Comparison of ENCODE assay signal across 13 cellular contexts in genomic region chr6:169019727-169020491, GRCh38.
A peak's percentile ranks its signal among the peaks of the same experiment; 100 is the strongest.
DNase-seq lines count a peak whose midpoint lies in the region; ATAC-seq and TF ChIP-seq lines count a peak whose summit lies in the region.
"Had no signal": no experiment of that assay in that cellular context is flagged by ENCODE, and none has a peak within 500 bp of the region (broad histone marks: within the 10 kb centered on the region; RNA-seq: fewer than 3 reads in every experiment).

No MANE protein-coding gene starts in this region.

- H3K79me2 ChIP-seq in GM23338 (replicated peaks; ENCODE audit: insufficient read depth), result no peaks in the 10 kb centered on the region
- no peaks in the 10 kb centered on the region for H3K79me2 ChIP-seq in mesendoderm (ENCODE audit: control insufficient read depth, insufficient read depth, low read length)

- WGBS in mesendoderm (ENCODE audit: extremely low coverage, insufficient coverage, low lambda C conversion rate), result no CpG with 5 or more reads among the region's 9 CpGs

- no peaks in the 10 kb centered on the region for H3K27me3 ChIP-seq in GM23338 (ENCODE audit: insufficient read depth)
- no peaks in the 10 kb centered on the region for H3K27me3 ChIP-seq in brain microvascular endothelial cell (replicated peaks)
- H3K27me3 ChIP-seq in mesendoderm (ENCODE audit: insufficient read depth, low read length, poor library complexity), result no peaks in the 10 kb centered on the region
- no peaks in the 10 kb centered on the region for H3K27me3 ChIP-seq in uterus

- no peak overlapping the region for H3K4me3 Mint-ChIP-seq in GM23338
- H3K4me3 Mint-ChIP-seq: activated T-helper 17 cell treated with anti-CD3 and anti-CD28 coated beads, Interleukin-2, amount 50 U/mL, for 72 hours; central memory CD8-positive, alpha-beta T cell; nephron progenitor cell had no signal

- H3K9me2 ChIP-seq in GM23338 (ENCODE audit: insufficient read depth), result peaks cover 18% of the 10 kb centered on the region; the same call in 1 of the 2 replicates

- no peak overlapping the region for H3K27ac ChIP-seq in GM23338 (ENCODE audit: low read depth)
- H3K27ac ChIP-seq in brain microvascular endothelial cell, result no peak overlapping the region
- H3K27ac ChIP-seq in mesendoderm (ENCODE audit: low read depth, low read length), result no peak overlapping the region
- H3K27ac ChIP-seq in uterus, result no peak overlapping the region
- H3K27ac ChIP-seq: skin epidermis had no signal

- H2AK5ac ChIP-seq in mesendoderm (ENCODE audit: low read length), result no peak overlapping the region

- H3K23ac ChIP-seq in mesendoderm (ENCODE audit: low read length), result no peak overlapping the region

- ATAC-seq in GM23338, result peak; percentile 86
- ATAC-seq: activated T-helper 17 cell treated with anti-CD3 and anti-CD28 coated beads, Interleukin-2, amount 50 U/mL, for 72 hours had no signal

- TF ChIP-seq CTCF in GM23338 (conservative IDR thresholded peaks at IDR 0.05; ENCODE audit: low read depth in 2 of 2) (peak; percentile 41 to 67), brain microvascular endothelial cell (IDR thresholded peaks at IDR 0.05; ENCODE audit: low read depth, low read length, missing control alignments) (peak; percentile 18), uterus (IDR thresholded peaks at IDR 0.05) (no peak)

- intact Hi-C loops in uterus (cut with DNase I; ENCODE audit: low total_unique reads), result no loop called here

- in situ Hi-C loops in brain microvascular endothelial cell (cut with HindIII; ENCODE audit: low pct_ligation_motif_present, low sequenced_read_pairs), result no loop called here

- no peak overlapping the region for H3K9ac ChIP-seq in mesendoderm (ENCODE audit: low read length)

- H3K4me2 ChIP-seq in GM23338 (no peak overlapping the region), mesendoderm (ENCODE audit: low read length) (no peak overlapping the region)

- no peaks in the 10 kb centered on the region; the same call in 1 of the 2 replicates for H3K36me3 ChIP-seq in GM23338 (ENCODE audit: insufficient read depth)
- no peaks in the 10 kb centered on the region for H3K36me3 ChIP-seq in brain microvascular endothelial cell (replicated peaks)
- no peaks in the 10 kb centered on the region for H3K36me3 ChIP-seq in mesendoderm (ENCODE audit: control insufficient read depth, insufficient read depth, low read length)
- H3K36me3 ChIP-seq in uterus, result no peaks in the 10 kb centered on the region

- H3K79me1 ChIP-seq in mesendoderm (ENCODE audit: low read length), result no peaks in the 10 kb centered on the region

- H2AFZ ChIP-seq in GM23338, result no peak overlapping the region

- TF ChIP-seq POLR2A in uterus (IDR thresholded peaks at IDR 0.05), result no peak

- H3K4me1 Mint-ChIP-seq in GM23338, result peaks cover 7% of the 10 kb centered on the region; the same call in 2 of the 3 replicates
- H3K4me1 Mint-ChIP-seq: activated T-helper 17 cell treated with anti-CD3 and anti-CD28 coated beads, Interleukin-2, amount 50 U/mL, for 72 hours; central memory CD8-positive, alpha-beta T cell; nephron progenitor cell had no signal

- H4K8ac ChIP-seq in mesendoderm (ENCODE audit: low read depth, low read length), result no peak overlapping the region

- H3K56ac ChIP-seq in mesendoderm (ENCODE audit: low read length), result no peak overlapping the region

- H3K4me3 ChIP-seq in GM23338 (no peak overlapping the region), brain microvascular endothelial cell (ENCODE audit: low read depth, low read length) (no peak overlapping the region), mesendoderm (ENCODE audit: low read length) (no peak overlapping the region), uterus (no peak overlapping the region)
- H3K4me3 ChIP-seq: skin epidermis had no signal

- no peak overlapping the region for H2BK15ac ChIP-seq in mesendoderm (replicated peaks; ENCODE audit: low read depth)

- H4K5ac ChIP-seq in mesendoderm (ENCODE audit: low read length), result no peak overlapping the region

- H2BK5ac ChIP-seq in mesendoderm (ENCODE audit: low read length), result no peak overlapping the region

- DNase-seq in GM23338 (ENCODE audit: low spot score) (peak; percentile 36), LHCN-M2 (ENCODE audit: low read depth) (peak; percentile 30), brain microvascular endothelial cell (no peak), mesendoderm (peak; percentile 60), NCI-H187 (lab: John Stamatoyannopoulos, UW) (no peak), uterus (no peak), NCI-H2029 treated with DMSO at 0.1 percent for 48 hours (lab: John Stamatoyannopoulos, UW) (no peak)
- DNase-seq: activated CD4-positive, alpha-beta T cell treated with anti-CD3 and anti-CD28 coated beads, Interleukin-2, amount 50 U/mL, for 1 hour; left cardiac atrium; nephron progenitor cell had no signal

- H4K20me1 ChIP-seq in GM23338 (replicated peaks; ENCODE audit: insufficient read depth), result no peaks in the 10 kb centered on the region

- H3K4ac ChIP-seq in mesendoderm (ENCODE audit: low read depth, low read length), result no peak overlapping the region

- H3K9me3 Mint-ChIP-seq in GM23338, result peaks cover 54% of the 10 kb centered on the region

- no peak overlapping the region for H3K27ac Mint-ChIP-seq in GM23338
- H3K27ac Mint-ChIP-seq: activated T-helper 17 cell treated with anti-CD3 and anti-CD28 coated beads, Interleukin-2, amount 50 U/mL, for 72 hours; nephron progenitor cell had no signal

- peaks cover 0 to 10% of the 10 kb centered on the region in 2 donors for H3K9me3 ChIP-seq in uterus

- no peaks in the 10 kb centered on the region for H3F3A ChIP-seq in GM23338 (replicated peaks; ENCODE audit: low read depth)

- H3K27me3 Mint-ChIP-seq in GM23338 (ENCODE audit: insufficient read depth, low read depth, poor library complexity), result peaks cover 7% of the 10 kb centered on the region

- H3K4me1 ChIP-seq in GM23338 (ENCODE audit: insufficient read depth) (peaks cover 7% of the 10 kb centered on the region), mesendoderm (ENCODE audit: control insufficient read depth, low read depth, low read length) (no peaks in the 10 kb centered on the region), uterus (no peaks in the 10 kb centered on the region)

- peaks cover 32% of the 10 kb centered on the region for H3K36me3 Mint-ChIP-seq in GM23338 (ENCODE audit: low read depth)

- no peak overlapping the region for H2BK120ac ChIP-seq in mesendoderm (ENCODE audit: low read depth, low read length)

- H3K18ac ChIP-seq in mesendoderm (ENCODE audit: low read length), result no peak overlapping the region

TF ChIP-seq in GM23338, 12 proteins besides CTCF, POLR2A, EP300 and RAD21:
- no peak for TF ChIP-seq ETS1 (IDR thresholded peaks at IDR 0.05)
- TF ChIP-seq EZH2phosphoT487 (IDR thresholded peaks at IDR 0.05; ENCODE audit: unreplicated experiment), result no peak

Comparison
In these comparisons a context has a peak if more than half of its experiments do, and no peak if none do; other contexts are left out.
1. DNase-seq: peak in GM23338 (single experiment), LHCN-M2 (single experiment) and mesendoderm (single experiment); none in brain microvascular endothelial cell (single experiment), NCI-H187 (0 of 2), uterus (0 of 2) and NCI-H2029 treated with DMSO at 0.1 percent for 48 hours (single experiment).
2. CTCF ChIP-seq: peak in GM23338 (2 of 2) and brain microvascular endothelial cell (single experiment); none in uterus (0 of 4).